1 cellular context compared by ENCODE assay signal in the genomic region with DNA sequence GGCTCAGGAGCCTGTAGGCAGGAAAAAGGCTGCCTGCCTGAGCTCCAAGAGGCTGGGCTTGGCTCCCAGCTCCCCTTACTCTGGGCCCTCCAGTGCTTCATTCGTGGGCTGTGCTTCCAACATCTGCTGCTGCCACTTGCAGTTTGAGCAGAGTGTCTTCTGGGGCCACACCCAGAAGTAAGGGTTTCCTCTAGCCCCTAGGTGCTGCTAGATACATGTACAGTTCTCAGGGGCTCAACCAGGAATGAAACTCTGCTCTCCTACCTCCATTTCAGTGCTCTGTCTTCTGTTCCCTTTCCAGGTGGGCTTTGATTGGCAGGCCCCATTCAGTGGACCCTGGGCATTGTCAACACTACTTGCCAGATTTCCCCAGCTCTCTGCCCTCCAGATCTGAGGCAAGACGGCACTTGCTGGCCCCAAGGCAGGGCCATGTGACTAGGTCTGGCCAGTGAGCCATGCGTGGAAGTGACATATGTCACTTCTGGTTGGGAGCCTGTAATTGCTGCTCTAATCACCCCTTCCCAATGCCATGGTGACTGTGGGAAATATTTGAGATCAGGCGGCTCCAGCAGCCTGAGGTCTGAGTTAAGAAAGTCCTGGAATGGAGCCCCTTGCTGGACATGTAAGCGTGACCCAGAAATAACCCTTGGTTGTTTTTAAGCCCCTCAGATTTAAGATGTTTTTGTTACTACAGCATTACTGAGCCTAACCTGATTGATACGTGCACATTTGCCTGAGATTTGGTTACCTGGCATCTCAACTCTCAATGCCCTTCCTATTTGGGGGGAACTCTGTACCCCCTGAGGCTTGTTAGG.
TF ChIP-seq lines count a peak whose summit lies in the region.

No MANE protein-coding gene starts in this region.

TF ChIP-seq in HCT116, 20 proteins besides CTCF, POLR2A, EP300 and RAD21 (continued from another document):
- TF ChIP-seq, protein P1, sequence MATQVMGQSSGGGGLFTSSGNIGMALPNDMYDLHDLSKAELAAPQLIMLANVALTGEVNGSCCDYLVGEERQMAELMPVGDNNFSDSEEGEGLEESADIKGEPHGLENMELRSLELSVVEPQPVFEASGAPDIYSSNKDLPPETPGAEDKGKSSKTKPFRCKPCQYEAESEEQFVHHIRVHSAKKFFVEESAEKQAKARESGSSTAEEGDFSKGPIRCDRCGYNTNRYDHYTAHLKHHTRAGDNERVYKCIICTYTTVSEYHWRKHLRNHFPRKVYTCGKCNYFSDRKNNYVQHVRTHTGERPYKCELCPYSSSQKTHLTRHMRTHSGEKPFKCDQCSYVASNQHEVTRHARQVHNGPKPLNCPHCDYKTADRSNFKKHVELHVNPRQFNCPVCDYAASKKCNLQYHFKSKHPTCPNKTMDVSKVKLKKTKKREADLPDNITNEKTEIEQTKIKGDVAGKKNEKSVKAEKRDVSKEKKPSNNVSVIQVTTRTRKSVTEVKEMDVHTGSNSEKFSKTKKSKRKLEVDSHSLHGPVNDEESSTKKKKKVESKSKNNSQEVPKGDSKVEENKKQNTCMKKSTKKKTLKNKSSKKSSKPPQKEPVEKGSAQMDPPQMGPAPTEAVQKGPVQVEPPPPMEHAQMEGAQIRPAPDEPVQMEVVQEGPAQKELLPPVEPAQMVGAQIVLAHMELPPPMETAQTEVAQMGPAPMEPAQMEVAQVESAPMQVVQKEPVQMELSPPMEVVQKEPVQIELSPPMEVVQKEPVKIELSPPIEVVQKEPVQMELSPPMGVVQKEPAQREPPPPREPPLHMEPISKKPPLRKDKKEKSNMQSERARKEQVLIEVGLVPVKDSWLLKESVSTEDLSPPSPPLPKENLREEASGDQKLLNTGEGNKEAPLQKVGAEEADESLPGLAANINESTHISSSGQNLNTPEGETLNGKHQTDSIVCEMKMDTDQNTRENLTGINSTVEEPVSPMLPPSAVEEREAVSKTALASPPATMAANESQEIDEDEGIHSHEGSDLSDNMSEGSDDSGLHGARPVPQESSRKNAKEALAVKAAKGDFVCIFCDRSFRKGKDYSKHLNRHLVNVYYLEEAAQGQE (IDR thresholded peaks at IDR 0.05; ENCODE audit: low read depth), result no peak
- TF ChIP-seq SRF (IDR thresholded peaks at IDR 0.05; ENCODE audit: low read depth), result no peak
- no peak for TF ChIP-seq POLR2AphosphoS5 (IDR thresholded peaks at IDR 0.05; ENCODE audit: low read depth, low read length)
- TF ChIP-seq, protein P2, sequence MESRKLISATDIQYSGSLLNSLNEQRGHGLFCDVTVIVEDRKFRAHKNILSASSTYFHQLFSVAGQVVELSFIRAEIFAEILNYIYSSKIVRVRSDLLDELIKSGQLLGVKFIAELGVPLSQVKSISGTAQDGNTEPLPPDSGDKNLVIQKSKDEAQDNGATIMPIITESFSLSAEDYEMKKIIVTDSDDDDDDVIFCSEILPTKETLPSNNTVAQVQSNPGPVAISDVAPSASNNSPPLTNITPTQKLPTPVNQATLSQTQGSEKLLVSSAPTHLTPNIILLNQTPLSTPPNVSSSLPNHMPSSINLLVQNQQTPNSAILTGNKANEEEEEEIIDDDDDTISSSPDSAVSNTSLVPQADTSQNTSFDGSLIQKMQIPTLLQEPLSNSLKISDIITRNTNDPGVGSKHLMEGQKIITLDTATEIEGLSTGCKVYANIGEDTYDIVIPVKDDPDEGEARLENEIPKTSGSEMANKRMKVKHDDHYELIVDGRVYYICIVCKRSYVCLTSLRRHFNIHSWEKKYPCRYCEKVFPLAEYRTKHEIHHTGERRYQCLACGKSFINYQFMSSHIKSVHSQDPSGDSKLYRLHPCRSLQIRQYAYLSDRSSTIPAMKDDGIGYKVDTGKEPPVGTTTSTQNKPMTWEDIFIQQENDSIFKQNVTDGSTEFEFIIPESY (IDR thresholded peaks at IDR 0.05; ENCODE audit: extremely low read depth, insufficient replicate concordance, low read length), result no peak
